ENCODE assay signal across 14 cellular contexts in the genomic region with DNA sequence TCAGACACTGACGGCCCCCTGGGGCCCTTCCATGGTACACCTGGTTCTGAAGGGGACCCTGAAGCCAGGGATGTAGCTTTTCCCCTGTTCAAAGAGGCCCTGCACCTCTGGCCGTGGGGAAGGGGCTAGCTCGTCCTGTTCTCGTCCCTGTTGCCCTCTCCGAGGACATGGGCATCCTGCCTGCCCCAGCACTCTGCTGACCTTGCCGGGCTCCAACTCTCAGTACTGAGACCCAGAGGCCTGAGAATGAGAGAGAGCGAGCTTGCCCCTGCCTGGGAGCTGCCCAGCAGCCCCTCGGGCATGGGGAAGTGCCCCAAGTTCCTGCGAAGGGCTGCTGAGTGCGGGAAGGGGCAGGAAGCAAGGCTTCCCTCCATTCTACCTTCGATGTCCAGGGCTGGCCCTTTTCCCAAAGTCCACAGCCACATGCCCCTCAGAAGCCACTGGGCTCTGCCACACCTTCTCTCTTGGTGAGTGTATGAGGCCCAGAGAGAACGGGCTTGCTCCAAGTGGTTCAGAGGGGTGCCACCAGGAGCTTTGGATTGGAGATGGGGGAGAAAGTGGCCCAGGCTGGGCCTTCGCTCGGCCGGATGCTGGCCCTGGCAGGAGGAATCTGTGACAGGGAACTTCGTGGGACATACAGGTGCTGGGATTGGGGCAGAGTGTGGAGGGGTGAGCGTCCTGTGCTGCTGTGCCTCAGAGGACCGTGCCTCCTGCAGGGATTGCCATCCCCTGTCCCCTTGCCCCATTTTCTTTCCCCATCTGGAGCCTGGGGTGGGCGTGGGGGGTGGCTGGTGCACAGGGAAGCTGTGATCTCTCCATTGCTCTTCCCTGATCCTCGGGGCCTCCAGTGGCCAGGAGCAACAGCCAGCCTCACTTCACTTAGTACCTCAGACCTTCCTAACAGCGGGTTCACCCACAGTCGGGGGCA. TPM values are rescaled to one million over a fixed set of nuclear protein-coding genes. Genes with fewer than 3 reads are reported as not detected.
A peak's percentile ranks its signal among the peaks of the same experiment; 100 is the strongest.
DNase-seq lines count a peak whose midpoint lies in the region; ATAC-seq and TF ChIP-seq lines count a peak whose summit lies in the region.
"Had no signal": no experiment of that assay in that cellular context is flagged by ENCODE, and none has a peak within 500 bp of the region (broad histone marks: within the 10 kb centered on the region; RNA-seq: fewer than 3 reads in every experiment).

No MANE protein-coding gene starts in this region.

- no peak overlapping the region for H3K27ac Mint-ChIP-seq in nephron
- H3K27ac Mint-ChIP-seq: activated CD4-positive, alpha-beta T cell treated with anti-CD3 and anti-CD28 coated beads, Interleukin-2, amount 10 ng/mL, durations not matched to agents 7 days and 5 days had no signal

- TF ChIP-seq CTCF in left ventricle myocardium inferior (IDR thresholded peaks at IDR 0.05; ENCODE audit: borderline replicate concordance) (no peak), nephron (IDR thresholded peaks at IDR 0.05; ENCODE audit: unreplicated experiment in 3 of 3) (no peak)

- peak overlapping the region; percentile 65 to 80 (median 77) for H3K4me3 Mint-ChIP-seq in nephron
- H3K4me3 Mint-ChIP-seq: activated CD4-positive, alpha-beta T cell treated with anti-CD3 and anti-CD28 coated beads, Interleukin-2, amount 10 ng/mL, durations not matched to agents 7 days and 5 days had no signal

- peak overlapping the region; percentile 78 for H3K27ac ChIP-seq in left ventricle myocardium inferior (replicated peaks)

- intact Hi-C loops in left ventricle myocardium inferior (cut with micrococcal nuclease), result no loop called here
- intact Hi-C loops in Right ventricle myocardium inferior (cut with DNase I), result loop anchor here (5.0 kb wide), 1 partner anchor 44 kb away; no protein-coding TSS in a partner anchor

- DNase-seq in left ventricle myocardium inferior (no peak), Right ventricle myocardium inferior (ENCODE audit: missing footprints) (no peak), ecto neural progenitor cell (ENCODE audit: low spot score) (peak; percentile 41), ureter (ENCODE audit: low spot score) (peak; percentile 38)
- DNase-seq: activated CD4-positive, alpha-beta T cell treated with anti-CD3 and anti-CD28 coated beads, Interleukin-2, amount 10 ng/mL, durations not matched to agents 7 days and 5 days; AML-193; cerebellar nuclear complex; DMS79 treated with DMSO at 0.1 percent for 48 hours; NCI-H345 had no signal

- peaks cover 30% of the 10 kb centered on the region for H3K4me1 ChIP-seq in left ventricle myocardium inferior

- H3K9me3 ChIP-seq in left ventricle myocardium inferior (replicated peaks), result no peaks in the 10 kb centered on the region

- no peaks in the 10 kb centered on the region for H3K36me3 Mint-ChIP-seq in nephron (ENCODE audit: low read depth)

- H3K9me3 Mint-ChIP-seq in nephron, result no peaks in the 10 kb centered on the region
- H3K9me3 Mint-ChIP-seq: activated CD4-positive, alpha-beta T cell treated with anti-CD3 and anti-CD28 coated beads, Interleukin-2, amount 10 ng/mL, durations not matched to agents 7 days and 5 days had no signal

- no peaks in the 10 kb centered on the region for H3K4me1 Mint-ChIP-seq in nephron

- H3K36me3 ChIP-seq in left ventricle myocardium inferior, result no peaks in the 10 kb centered on the region

- peaks cover 37% of the 10 kb centered on the region for H3K27me3 Mint-ChIP-seq in nephron (ENCODE audit: low read depth)

- H3K4me3 ChIP-seq in left ventricle myocardium inferior, result peak overlapping the region; percentile 81
- H3K4me3 ChIP-seq: lung had no signal

- ATAC-seq in Right ventricle myocardium inferior (no peak), HG02588 (IDR thresholded peaks at IDR 0.05; ENCODE audit: unreplicated experiment) (no peak), HG03432 (IDR thresholded peaks at IDR 0.05; ENCODE audit: unreplicated experiment) (no peak), HG03135 (IDR thresholded peaks at IDR 0.05; ENCODE audit: unreplicated experiment) (no peak)

- H3K27me3 ChIP-seq in left ventricle myocardium inferior (ENCODE audit: low read depth), result peaks cover 28% of the 10 kb centered on the region

RNA-seq across cellular contexts. Expression of a gene that starts 50.8 kb away (rescaled TPM):
- 4.6 TPM for total RNA-seq in left ventricle myocardium inferior
- total RNA-seq in Right ventricle myocardium inferior, result 8.7 TPM
- 6.2 TPM for total RNA-seq in ureter
- total RNA-seq: activated CD4-positive, alpha-beta T cell treated with anti-CD3 and anti-CD28 coated beads, Interleukin-2, amount 10 ng/mL, durations not matched to agents 7 days and 5 days had no signal

RNA-seq across cellular contexts. Expression of a gene that starts 54.6 kb away (rescaled TPM):
- 32.4 TPM for total RNA-seq in left ventricle myocardium inferior
- 41.6 TPM for total RNA-seq in Right ventricle myocardium inferior
- 25.7 TPM for total RNA-seq in ureter

Comparison
In these comparisons a context has a peak if more than half of its experiments do, and no peak if none do; other contexts are left out.
1. DNase-seq: peak in ecto neural progenitor cell (single experiment) and ureter (single experiment); none in left ventricle myocardium inferior (single experiment) and Right ventricle myocardium inferior (single experiment).